18 cellular contexts compared by ENCODE assay signal in genomic region chr17:34527908-34528470, GRCh38. TPM values are rescaled to one million over a fixed set of nuclear protein-coding genes. Genes with fewer than 3 reads are reported as not detected.
DNase-seq lines count a peak whose midpoint lies in the region; ATAC-seq, FAIRE-seq and TF ChIP-seq lines count a peak whose summit lies in the region.
"Had no signal": no experiment of that assay in that cellular context is flagged by ENCODE, and none has a peak within 500 bp of the region (broad histone marks: within the 10 kb centered on the region; RNA-seq: fewer than 3 reads in every experiment).

No MANE protein-coding gene starts in this region.

- no peak for TF ChIP-seq RAD21 in IMR-90 (IDR thresholded peaks at IDR 0.05; ENCODE audit: low read length)

- H2AFZ ChIP-seq in IMR-90 (replicated peaks; ENCODE audit: low read length, poor library complexity): no peak overlapping the region
- no peak overlapping the region for H2AFZ ChIP-seq in SU-DHL-6 (ENCODE audit: low read depth, low read length, severe bottlenecking)
- no peak overlapping the region for H2AFZ ChIP-seq in keratinocyte (ENCODE audit: control insufficient read depth, low read length)

- H3K4me1 Mint-ChIP-seq in CD8-positive, alpha-beta memory T cell: no peaks in the 10 kb centered on the region
- H3K4me1 Mint-ChIP-seq: activated naive CD4-positive, alpha-beta T cell treated with anti-CD3 and anti-CD28 coated beads, Interleukin-2, amount 10 ng/mL, durations not matched to agents 7 days and 5 days had no signal

- peaks cover 33 to 52% of the 10 kb centered on the region in 2 donors for H3K27me3 Mint-ChIP-seq in CD8-positive, alpha-beta memory T cell

- no peak overlapping the region for H4K8ac ChIP-seq in IMR-90 (ENCODE audit: low read depth in 2 of 2, low read length in 2 of 2)

- H3K4me3 ChIP-seq in GM12864 (ENCODE audit: low read depth, low read length) (no peak overlapping the region), IMR-90 (ENCODE audit: insufficient read depth, low read depth, low read length) (no peak overlapping the region), SU-DHL-6 (ENCODE audit: insufficient read depth, low read length, poor library complexity, severe bottlenecking) (no peak overlapping the region), keratinocyte (ENCODE audit: control insufficient read depth in 2 of 3, extremely low read depth in 1 of 3, insufficient read depth in 2 of 3, low read depth in 1 of 3, low read length in 3 of 3) (no peak overlapping the region)
- no peak overlapping the region for H3K4me3 ChIP-seq in CD8-positive, alpha-beta memory T cell (ENCODE audit: low read length)

- dilution Hi-C loops in IMR-90 (cut with HindIII; ENCODE audit: low sequenced_read_pairs, unreplicated experiment): no loop called here
- dilution Hi-C loops in keratinocyte (cut with MboI; ENCODE audit: extremely low pct_ligation_motif_present, low sequenced_read_pairs): no loop called here

- no peaks in the 10 kb centered on the region for H3F3A ChIP-seq in SU-DHL-6 (ENCODE audit: insufficient read depth)

- no peaks in the 10 kb centered on the region for H3K36me3 Mint-ChIP-seq in CD8-positive, alpha-beta memory T cell
- H3K36me3 Mint-ChIP-seq: activated naive CD4-positive, alpha-beta T cell treated with anti-CD3 and anti-CD28 coated beads, Interleukin-2, amount 10 ng/mL, durations not matched to agents 7 days and 5 days; brain; CD8-positive, alpha-beta T cell; memory B cell had no signal

- no peak overlapping the region for H3K27ac Mint-ChIP-seq in CD8-positive, alpha-beta memory T cell
- H3K27ac Mint-ChIP-seq: activated naive CD4-positive, alpha-beta T cell treated with anti-CD3 and anti-CD28 coated beads, Interleukin-2, amount 10 ng/mL, durations not matched to agents 7 days and 5 days; brain; CD8-positive, alpha-beta T cell; memory B cell had no signal

- in situ Hi-C loops in IMR-90 (cut with MboI; ENCODE audit: low sequenced_read_pairs): no loop called here

- DNase-seq in GM12864 (ENCODE audit: low read depth): no peak
- DNase-seq in IMR-90: no peak
- DNase-seq in keratinocyte (ENCODE audit: low read depth, low spot score): no peak
- DNase-seq in dermis blood vessel endothelial cell: no peak
- DNase-seq in CD8-positive, alpha-beta memory T cell: no peak
- no peak for DNase-seq in frontal cortex (ENCODE audit: low spot score in 2 of 2)
- DNase-seq in DMS153 treated with DMSO at 0.1 percent for 48 hours (lab: John Stamatoyannopoulos, UW; ENCODE audit: unreplicated experiment): no peak
- DNase-seq: activated CD8-positive, alpha-beta memory T cell treated with anti-CD3 and anti-CD28 coated beads, Interleukin-2, amount 50 U/mL, for 4 hours; activated naive CD4-positive, alpha-beta T cell treated with anti-CD3 and anti-CD28 coated beads, Interleukin-2, amount 10 ng/mL, durations not matched to agents 7 days and 5 days; CD8-positive, alpha-beta T cell; NCI-H187; NCI-H526 treated with DMSO at 0.1 percent for 48 hours; SHP77; stimulated activated naive CD8-positive, alpha-beta T cell treated with anti-CD3 and anti-CD28 coated beads, Interleukin-15, Interleukin-2, amounts not matched to agents 100 U/mL and 50 U/mL, for 24 hours had no signal

- H3K9ac ChIP-seq in IMR-90 (ENCODE audit: low read depth, low read length): no peak overlapping the region
- H3K9ac ChIP-seq in SU-DHL-6 (ENCODE audit: low read length): no peak overlapping the region
- H3K9ac ChIP-seq in keratinocyte (ENCODE audit: control insufficient read depth, extremely low read depth, insufficient read depth, low read length): no peak overlapping the region

- ATAC-seq in IMR-90 (ENCODE audit: low read depth): no peak
- ATAC-seq: CD8-positive, alpha-beta T cell; stimulated activated naive CD8-positive, alpha-beta T cell treated with anti-CD3 and anti-CD28 coated beads, Interleukin-15, Interleukin-2, amounts not matched to agents 100 U/mL and 50 U/mL, for 24 hours had no signal

- H2BK15ac ChIP-seq in IMR-90 (ENCODE audit: low read depth, low read length): no peak overlapping the region

- H3K18ac ChIP-seq in IMR-90 (ENCODE audit: low read depth, low read length): no peak overlapping the region

- TF ChIP-seq CTCF in GM12864 (IDR thresholded peaks at IDR 0.05; ENCODE audit: low read depth, low read length, missing control alignments): peak; percentile 25
- TF ChIP-seq CTCF in IMR-90 (conservative IDR thresholded peaks at IDR 0.05; ENCODE audit: low read depth, low read length): no peak
- TF ChIP-seq CTCF in SU-DHL-6 (IDR thresholded peaks at IDR 0.05; ENCODE audit: insufficient read depth, low read length, poor library complexity, severe bottlenecking): peak; percentile 13
- TF ChIP-seq CTCF in keratinocyte (optimal IDR thresholded peaks at IDR 0.05 in 1 of 3, IDR thresholded peaks at IDR 0.05 in 1 of 3, conservative IDR thresholded peaks at IDR 0.05 in 1 of 3; ENCODE audit: extremely low read depth in 1 of 3, insufficient read depth in 2 of 3, low read length in 3 of 3): peak in 2 of 3 experiments; percentile 31 to 39

- no peak overlapping the region for H2BK20ac ChIP-seq in IMR-90 (ENCODE audit: low read depth, low read length)

- H3K27me3 ChIP-seq in IMR-90 (ENCODE audit: control insufficient read depth, insufficient read depth, low read length) (no peaks in the 10 kb centered on the region; the same call in 1 of the 2 replicates), SU-DHL-6 (ENCODE audit: low read length) (no peaks in the 10 kb centered on the region), keratinocyte (ENCODE audit: control insufficient read depth, extremely low read depth, insufficient read depth, low read length) (peaks cover under 1% of the 10 kb centered on the region)
- no peaks in the 10 kb centered on the region for H3K27me3 ChIP-seq in CD8-positive, alpha-beta memory T cell (ENCODE audit: insufficient read depth, low read length, poor library complexity, severe bottlenecking)

- H3K56ac ChIP-seq in IMR-90 (ENCODE audit: extremely low read depth, insufficient read depth, low read length): no peak overlapping the region

- no peaks in the 10 kb centered on the region for H3K36me3 ChIP-seq in IMR-90 (ENCODE audit: control insufficient read depth, insufficient read depth, low read length)
- no peaks in the 10 kb centered on the region for H3K36me3 ChIP-seq in SU-DHL-6 (ENCODE audit: low read length)
- H3K36me3 ChIP-seq in keratinocyte (ENCODE audit: control insufficient read depth in 2 of 2, extremely low read depth in 1 of 2, insufficient read depth in 2 of 2, low read length in 2 of 2): no peaks in the 10 kb centered on the region
- H3K36me3 ChIP-seq in CD8-positive, alpha-beta memory T cell (ENCODE audit: insufficient read depth, low read length): no peaks in the 10 kb centered on the region
- H3K36me3 ChIP-seq: neutrophil had no signal

- H3K79me2 ChIP-seq in SU-DHL-6 (ENCODE audit: insufficient read depth, low read length) (no peaks in the 10 kb centered on the region), keratinocyte (ENCODE audit: control insufficient read depth, insufficient read depth, low read length) (no peaks in the 10 kb centered on the region)

- no peak overlapping the region for H2BK5ac ChIP-seq in IMR-90 (ENCODE audit: low read depth, low read length, poor library complexity, severe bottlenecking)

- CTCF ChIA-PET in IMR-90 (lab: Yijun Ruan, JAX): no interaction called here
- CTCF ChIA-PET in CD8-positive, alpha-beta memory T cell (lab: Charles Lee): interaction anchor here (0.7 to 1.1 kb wide), 3 partner anchors 14 to 110 kb away, joined by 3 read pairs; no protein-coding TSS in a partner anchor

- H3K4me2 ChIP-seq in IMR-90 (ENCODE audit: low read depth, low read length) (no peak overlapping the region), SU-DHL-6 (ENCODE audit: low read depth, low read length, poor library complexity, severe bottlenecking) (no peak overlapping the region), keratinocyte (ENCODE audit: control insufficient read depth, extremely low read depth, insufficient read depth, low read depth, low read length) (no peak overlapping the region)

- H3K27ac ChIP-seq in IMR-90 (ENCODE audit: insufficient read depth, low read length) (no peak overlapping the region), SU-DHL-6 (ENCODE audit: low read depth, low read length) (no peak overlapping the region), keratinocyte (ENCODE audit: control insufficient read depth, insufficient read depth, low read length) (no peak overlapping the region)
- H3K27ac ChIP-seq in CD8-positive, alpha-beta memory T cell (ENCODE audit: low read depth, low read length): no peak overlapping the region
- H3K27ac ChIP-seq: neutrophil had no signal

- intact Hi-C loops in IMR-90 (cut with micrococcal nuclease): no loop called here

- H3K9me3 ChIP-seq in IMR-90 (ENCODE audit: control insufficient read depth, insufficient read depth, low read length) (no peaks in the 10 kb centered on the region), SU-DHL-6 (ENCODE audit: insufficient read depth, low read length) (no peaks in the 10 kb centered on the region), keratinocyte (ENCODE audit: control insufficient read depth, low read depth, low read length) (no peaks in the 10 kb centered on the region)
- H3K9me3 ChIP-seq in CD8-positive, alpha-beta memory T cell (ENCODE audit: low read length): no peaks in the 10 kb centered on the region
- H3K9me3 ChIP-seq: neutrophil had no signal

- no TSS peak for BruUV-seq in IMR-90 (replicated peaks; lab: Mats Ljungman, UMichigan)

- no peak overlapping the region for H2BK120ac ChIP-seq in IMR-90 (ENCODE audit: low read depth, low read length)

- FAIRE-seq in keratinocyte (lab: Jason Lieb, UNC) (no peak), frontal cortex (lab: Jason Lieb, UNC) (no peak)

- H3K9me2 ChIP-seq in SU-DHL-6 (replicated peaks; ENCODE audit: insufficient read depth, low read length): no peaks in the 10 kb centered on the region

- H3K9me3 Mint-ChIP-seq in CD8-positive, alpha-beta memory T cell: no peaks in the 10 kb centered on the region
- H3K9me3 Mint-ChIP-seq: activated naive CD4-positive, alpha-beta T cell treated with anti-CD3 and anti-CD28 coated beads, Interleukin-2, amount 10 ng/mL, durations not matched to agents 7 days and 5 days; brain; CD8-positive, alpha-beta T cell; memory B cell had no signal

- POLR2A ChIA-PET in IMR-90 (lab: Charles Lee; ENCODE audit: unreplicated experiment): no interaction called here
- POLR2A ChIA-PET in CD8-positive, alpha-beta memory T cell (lab: Charles Lee): no interaction called here

- no peak overlapping the region for H3K23ac ChIP-seq in IMR-90 (ENCODE audit: low read depth, low read length)

- no peak overlapping the region for H3K14ac ChIP-seq in IMR-90 (replicated peaks; ENCODE audit: low read depth, low read length)

- no peak overlapping the region for H3K4ac ChIP-seq in IMR-90 (ENCODE audit: low read depth, low read length)

- no peak for TF ChIP-seq POLR2A in IMR-90 (IDR thresholded peaks at IDR 0.05; ENCODE audit: low read depth, low read length)

- H3K9me1 ChIP-seq in IMR-90 (ENCODE audit: insufficient read depth, low read length) (no peaks in the 10 kb centered on the region), keratinocyte (ENCODE audit: control insufficient read depth, extremely low read depth, insufficient read depth, low read length) (no peaks in the 10 kb centered on the region)

- no peaks in the 10 kb centered on the region for H3K4me1 ChIP-seq in IMR-90 (ENCODE audit: control insufficient read depth, insufficient read depth, low read length)
- H3K4me1 ChIP-seq in keratinocyte (ENCODE audit: control insufficient read depth, extremely low read depth, insufficient read depth, low read length): no peaks in the 10 kb centered on the region
- no peaks in the 10 kb centered on the region for H3K4me1 ChIP-seq in CD8-positive, alpha-beta memory T cell (ENCODE audit: insufficient read depth, low read length)

- H4K20me1 ChIP-seq in IMR-90 (ENCODE audit: insufficient read depth, low read length) (no peaks in the 10 kb centered on the region), SU-DHL-6 (ENCODE audit: low read depth, low read length) (no peaks in the 10 kb centered on the region), keratinocyte (ENCODE audit: control insufficient read depth, extremely low read depth, insufficient read depth, low read length) (no peaks in the 10 kb centered on the region)

- H4K5ac ChIP-seq in IMR-90 (ENCODE audit: low read depth, low read length): no peak overlapping the region

- H4K91ac ChIP-seq in IMR-90 (ENCODE audit: insufficient read depth, low read depth, low read length): no peak overlapping the region

- no peak overlapping the region for H2AK9ac ChIP-seq in IMR-90 (replicated peaks; ENCODE audit: low read depth, low read length, poor library complexity)

- WGBS in IMR-90 (ENCODE audit: extremely low coverage in 2 of 2, insufficient read length in 1 of 2), 2 experiments: 10% methylated on average over 4 of the region's 13 CpGs; no CpG with 5 or more reads in 1 of the 2 experiments

- H2AK5ac ChIP-seq in IMR-90 (ENCODE audit: low read depth, low read length): no peak overlapping the region

- no peak overlapping the region for H3K4me3 Mint-ChIP-seq in CD8-positive, alpha-beta memory T cell
- H3K4me3 Mint-ChIP-seq: activated naive CD4-positive, alpha-beta T cell treated with anti-CD3 and anti-CD28 coated beads, Interleukin-2, amount 10 ng/mL, durations not matched to agents 7 days and 5 days; brain; CD8-positive, alpha-beta T cell; memory B cell had no signal

- H3K79me1 ChIP-seq in IMR-90 (ENCODE audit: low read depth in 1 of 2, low read length in 2 of 2): no peaks in the 10 kb centered on the region

RNA-seq across cellular contexts. Expression of gene TMEM132E, which starts 51.4 kb away (rescaled TPM):
- not detected in 2 replicates for total RNA-seq in IMR-90 (2012; rRNA removed)
- not detected in 2 replicates for polyA plus RNA-seq in IMR-90 (2012; rRNA removed)
- polyA plus RNA-seq in IMR-90 (2012; cell fraction: cytosol; rRNA removed): 0.01 TPM in 1 of 2 replicates, not detected in the other
- polyA plus RNA-seq in IMR-90 (2012; cell fraction: nucleus; rRNA removed; ENCODE audit: low replicate concordance): 0.01 TPM in 1 of 2 replicates, not detected in the other
- polyA plus RNA-seq in keratinocyte: not detected in 3 replicates
- polyA plus RNA-seq in keratinocyte (2011; ENCODE audit: low read depth): not detected
- polyA plus RNA-seq in keratinocyte (2011; cell fraction: cytosol; rRNA removed): not detected in 2 replicates
- polyA plus RNA-seq in keratinocyte (2011; cell fraction: nucleus; rRNA removed): not detected in 2 replicates
- not detected in 2 replicates for polyA plus RNA-seq in keratinocyte (2012; ENCODE audit: low replicate concordance)
- not detected in 3 replicates for polyA minus RNA-seq in keratinocyte
- polyA minus RNA-seq in keratinocyte (2011; cell fraction: cytosol; rRNA and poly(A)+ RNA removed): not detected
- not detected in 2 replicates for polyA minus RNA-seq in keratinocyte (2011; cell fraction: nucleus; rRNA and poly(A)+ RNA removed)
- total RNA-seq in dermis blood vessel endothelial cell: not detected in 2 replicates
- not detected for total RNA-seq in CD8-positive, alpha-beta memory T cell
- polyA plus RNA-seq in CD8-positive, alpha-beta memory T cell: 0.24 TPM
- 1.6 TPM for total RNA-seq in frontal cortex
- total RNA-seq: CD8-positive, alpha-beta T cell had no signal
